ENCODE assay signal across 31 cellular contexts in the genomic region with DNA sequence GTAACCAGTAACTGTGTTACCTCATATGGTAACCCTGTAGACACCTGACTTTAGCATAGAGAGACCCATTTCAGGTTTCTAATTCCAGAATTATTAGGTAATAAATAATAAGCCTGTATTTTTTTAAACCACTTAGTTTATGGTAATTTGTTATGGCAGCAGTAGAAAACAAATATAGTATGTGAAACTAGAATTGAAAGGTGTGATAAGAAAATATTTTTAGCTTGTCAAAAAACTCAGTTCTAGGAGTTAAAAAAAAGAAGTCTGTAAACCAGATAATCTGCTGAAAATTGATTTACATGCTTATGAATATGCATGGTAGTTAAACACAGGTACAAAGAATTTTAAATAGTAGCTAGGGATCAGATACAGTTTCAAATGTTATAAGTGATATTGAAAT.
DNase-seq lines count a peak whose midpoint lies in the region; ATAC-seq and TF ChIP-seq lines count a peak whose summit lies in the region.
"Had no signal": no experiment of that assay in that cellular context is flagged by ENCODE, and none has a peak within 500 bp of the region (broad histone marks: within the 10 kb centered on the region; RNA-seq: fewer than 3 reads in every experiment).

No MANE protein-coding gene starts in this region.

- no peak overlapping the region for H2AFZ ChIP-seq in H9 (ENCODE audit: low read length)
- H2AFZ ChIP-seq: GM23248 had no signal

- peaks cover 3 to 12% of the 10 kb centered on the region in 2 experiments; a peak in 4 of 5 replicates for H3K9me3 Mint-ChIP-seq in H9
- H3K9me3 Mint-ChIP-seq: activated CD4-positive, alpha-beta T cell treated with anti-CD3 and anti-CD28 coated beads, Interleukin-2, amount 10 ng/mL, durations not matched to agents 7 days and 5 days; activated naive CD8-positive, alpha-beta T cell treated with anti-CD3 and anti-CD28 coated beads, Interleukin-2, amount 50 U/mL, for 24 hours; activated T-cell treated with anti-CD3 and anti-CD28 coated beads, Interleukin-2, amount 50 U/mL, for 4 hours; CD8-positive, alpha-beta T cell had no signal

- no peak overlapping the region for H4K8ac ChIP-seq in H9 (replicated peaks; ENCODE audit: insufficient read length, low read depth, low read length)

- H4K91ac ChIP-seq in H9 (ENCODE audit: insufficient read length, low read depth, low read length): no peak overlapping the region

- H2BK20ac ChIP-seq in H9 (ENCODE audit: low read depth, low read length, poor library complexity, severe bottlenecking): no peak overlapping the region

- H3K23ac ChIP-seq in H9 (ENCODE audit: insufficient read length, low read depth, low read length): no peak overlapping the region

- H3K4me1 Mint-ChIP-seq in H9: no peaks in the 10 kb centered on the region
- H3K4me1 Mint-ChIP-seq: activated CD4-positive, alpha-beta T cell treated with anti-CD3 and anti-CD28 coated beads, Interleukin-2, amount 10 ng/mL, durations not matched to agents 7 days and 5 days; activated naive CD8-positive, alpha-beta T cell treated with anti-CD3 and anti-CD28 coated beads, Interleukin-2, amount 50 U/mL, for 24 hours; B cell; WTC11 had no signal

- H3K27ac Mint-ChIP-seq in H9: no peak overlapping the region
- H3K27ac Mint-ChIP-seq: activated CD4-positive, alpha-beta T cell treated with anti-CD3 and anti-CD28 coated beads, Interleukin-2, amount 10 ng/mL, durations not matched to agents 7 days and 5 days; activated naive CD8-positive, alpha-beta T cell treated with anti-CD3 and anti-CD28 coated beads, Interleukin-2, amount 50 U/mL, for 24 hours; B cell; CD8-positive, alpha-beta T cell; WTC11 had no signal

- no peak overlapping the region for H3K4me2 ChIP-seq in H9 (ENCODE audit: insufficient read depth, insufficient read length, low read length)
- H3K4me2 ChIP-seq: A549 had no signal

- H3K14ac ChIP-seq in H9 (ENCODE audit: insufficient read depth, low read length): no peak overlapping the region

- no peak for TF ChIP-seq CTCF in H9 (conservative IDR thresholded peaks at IDR 0.05)

- H2BK5ac ChIP-seq in H9 (ENCODE audit: insufficient read length, low read length): no peak overlapping the region

- no peak overlapping the region for H4K5ac ChIP-seq in H9 (ENCODE audit: insufficient read length, low read depth, low read length)

- H3T11ph ChIP-seq in H9 (ENCODE audit: low read length): no peak overlapping the region

- no peak overlapping the region for H3K9ac ChIP-seq in H9 (ENCODE audit: extremely low read depth, insufficient read length, low read length)
- H3K9ac ChIP-seq: GM23248 had no signal

- H3K27me3 ChIP-seq in H9 (ENCODE audit: insufficient read depth, low read length): no peaks in the 10 kb centered on the region
- H3K27me3 ChIP-seq: heart left ventricle, pancreas, SJCRH30, stomach, thyroid gland had no signal

- no peaks in the 10 kb centered on the region for H3K4me1 ChIP-seq in H9 (ENCODE audit: insufficient read depth, low read length)
- H3K4me1 ChIP-seq: A549, heart left ventricle, pancreas, SJCRH30, stomach, thyroid gland had no signal

- H3K36me3 Mint-ChIP-seq in H9 (ENCODE audit: insufficient read depth in 1 of 3, low read depth in 3 of 3): peaks cover 3 to 8% (median 3%) of the 10 kb centered on the region in 3 experiments; a peak in 4 of 7 replicates
- H3K36me3 Mint-ChIP-seq: CD8-positive, alpha-beta T cell had no signal

- H3K9me3 ChIP-seq in H9 (ENCODE audit: control insufficient read depth, low read depth, low read length): no peaks in the 10 kb centered on the region
- H3K9me3 ChIP-seq: A549, pancreas, SJCRH30, stomach, thyroid gland had no signal

- H2BK15ac ChIP-seq in H9 (ENCODE audit: low read depth, low read length): no peak overlapping the region

- no peaks in the 10 kb centered on the region for H4K20me1 ChIP-seq in H9 (ENCODE audit: control insufficient read depth, insufficient read depth, insufficient read length)

- H3K4me3 Mint-ChIP-seq in H9: no peak overlapping the region
- H3K4me3 Mint-ChIP-seq: activated CD4-positive, alpha-beta T cell treated with anti-CD3 and anti-CD28 coated beads, Interleukin-2, amount 10 ng/mL, durations not matched to agents 7 days and 5 days; activated naive CD8-positive, alpha-beta T cell treated with anti-CD3 and anti-CD28 coated beads, Interleukin-2, amount 50 U/mL, for 24 hours; activated T-cell treated with anti-CD3 and anti-CD28 coated beads, Interleukin-2, amount 50 U/mL, for 4 hours; B cell; CD8-positive, alpha-beta T cell; WTC11 had no signal

- peak; percentile 61 for ATAC-seq in GM18517 (IDR thresholded peaks at IDR 0.05; ENCODE audit: unreplicated experiment)
- ATAC-seq in GM21526 (IDR thresholded peaks at IDR 0.05; ENCODE audit: low FRiP score, unreplicated experiment): peak; percentile 63
- peak; percentile 69 for ATAC-seq in HG02852 (IDR thresholded peaks at IDR 0.05; ENCODE audit: unreplicated experiment)
- peak; percentile 74 for ATAC-seq in HG03432 (IDR thresholded peaks at IDR 0.05; ENCODE audit: unreplicated experiment)
- no peak for ATAC-seq in HG02970 (IDR thresholded peaks at IDR 0.05; ENCODE audit: low FRiP score, unreplicated experiment)
- ATAC-seq in GM19467 (IDR thresholded peaks at IDR 0.05; ENCODE audit: unreplicated experiment): no peak
- ATAC-seq: A549; activated naive CD8-positive, alpha-beta T cell treated with anti-CD3 and anti-CD28 coated beads, Interleukin-2, amount 50 U/mL, for 24 hours; activated T-cell treated with anti-CD3 and anti-CD28 coated beads, Interleukin-2, amount 50 U/mL, for 4 hours; CD8-positive, alpha-beta T cell; heart left ventricle; pancreas; WTC11 had no signal

- no peak overlapping the region for H3K27ac ChIP-seq in H9 (ENCODE audit: insufficient read length, low read depth, low read length)
- H3K27ac ChIP-seq: A549, GM23248, heart left ventricle, pancreas, SJCRH30, skin epidermis, stomach, thyroid gland had no signal

- no peak for DNase-seq in inferior parietal cortex (ENCODE audit: extremely low spot score)
- DNase-seq in H9: no peak
- DNase-seq: activated CD4-positive, alpha-beta T cell treated with anti-CD3 and anti-CD28 coated beads, Interleukin-2, amount 10 ng/mL, durations not matched to agents 7 days and 5 days; activated gamma-delta T cell treated with Interleukin-2 at 50 U/mL for 16 hours; activated naive CD8-positive, alpha-beta T cell treated with anti-CD3 and anti-CD28 coated beads, Interleukin-2, amount 50 U/mL, for 24 hours; activated T-cell treated with anti-CD3 and anti-CD28 coated beads, Interleukin-2, amount 50 U/mL, for 4 hours; caudate nucleus; CD8-positive, alpha-beta T cell; cortex of kidney; EL; GM23248; heart left ventricle; NCI-H1092 treated with DMSO at 0.1 percent for 48 hours; NCI-H1930; NCI-H526 treated with DMSO at 0.1 percent for 48 hours; pancreas; retina; SJCRH30; stimulated activated CD4-positive, alpha-beta T cell treated with anti-CD3 and anti-CD28 coated beads, Interleukin-1b, Interleukin-23, amount 100 ng/mL, for 48 hours; stomach; thyroid gland had no signal

- H2AK5ac ChIP-seq in H9 (ENCODE audit: insufficient read length, low read length): no peak overlapping the region

- H3K79me2 ChIP-seq in H9 (ENCODE audit: insufficient read depth, low read length): no peaks in the 10 kb centered on the region

- no peaks in the 10 kb centered on the region for H3K79me1 ChIP-seq in H9 (ENCODE audit: insufficient read depth, low read depth, low read length, poor library complexity, severe bottlenecking)

- H2BK120ac ChIP-seq in H9 (ENCODE audit: low read depth, low read length, poor library complexity, severe bottlenecking): no peak overlapping the region

- no peaks in the 10 kb centered on the region for H3K23me2 ChIP-seq in H9 (ENCODE audit: insufficient read length, low read depth, low read length, poor library complexity, severe bottlenecking)

- no peak overlapping the region for H3K4ac ChIP-seq in H9 (ENCODE audit: low read depth, low read length)

- H2BK12ac ChIP-seq in H9 (ENCODE audit: insufficient read length, low read depth, low read length): no peak overlapping the region

- no peaks in the 10 kb centered on the region for H3K27me3 Mint-ChIP-seq in H9 (ENCODE audit: low read depth)
- H3K27me3 Mint-ChIP-seq: activated CD4-positive, alpha-beta T cell treated with anti-CD3 and anti-CD28 coated beads, Interleukin-2, amount 10 ng/mL, durations not matched to agents 7 days and 5 days; activated naive CD8-positive, alpha-beta T cell treated with anti-CD3 and anti-CD28 coated beads, Interleukin-2, amount 50 U/mL, for 24 hours had no signal

- H3K18ac ChIP-seq in H9 (ENCODE audit: insufficient read length, low read depth, low read length): no peak overlapping the region

- H3K56ac ChIP-seq in H9 (ENCODE audit: insufficient read length, low read depth, low read length): no peak overlapping the region

Comparison
In these comparisons a context has a peak if more than half of its experiments do, and no peak if none do; other contexts are left out.
1. ATAC-seq: peak in GM18517 (single experiment), GM21526 (single experiment), HG02852 (single experiment) and HG03432 (single experiment); none in HG02970 (single experiment) and GM19467 (single experiment).